8 cellular contexts compared by ENCODE assay signal in the genomic region with DNA sequence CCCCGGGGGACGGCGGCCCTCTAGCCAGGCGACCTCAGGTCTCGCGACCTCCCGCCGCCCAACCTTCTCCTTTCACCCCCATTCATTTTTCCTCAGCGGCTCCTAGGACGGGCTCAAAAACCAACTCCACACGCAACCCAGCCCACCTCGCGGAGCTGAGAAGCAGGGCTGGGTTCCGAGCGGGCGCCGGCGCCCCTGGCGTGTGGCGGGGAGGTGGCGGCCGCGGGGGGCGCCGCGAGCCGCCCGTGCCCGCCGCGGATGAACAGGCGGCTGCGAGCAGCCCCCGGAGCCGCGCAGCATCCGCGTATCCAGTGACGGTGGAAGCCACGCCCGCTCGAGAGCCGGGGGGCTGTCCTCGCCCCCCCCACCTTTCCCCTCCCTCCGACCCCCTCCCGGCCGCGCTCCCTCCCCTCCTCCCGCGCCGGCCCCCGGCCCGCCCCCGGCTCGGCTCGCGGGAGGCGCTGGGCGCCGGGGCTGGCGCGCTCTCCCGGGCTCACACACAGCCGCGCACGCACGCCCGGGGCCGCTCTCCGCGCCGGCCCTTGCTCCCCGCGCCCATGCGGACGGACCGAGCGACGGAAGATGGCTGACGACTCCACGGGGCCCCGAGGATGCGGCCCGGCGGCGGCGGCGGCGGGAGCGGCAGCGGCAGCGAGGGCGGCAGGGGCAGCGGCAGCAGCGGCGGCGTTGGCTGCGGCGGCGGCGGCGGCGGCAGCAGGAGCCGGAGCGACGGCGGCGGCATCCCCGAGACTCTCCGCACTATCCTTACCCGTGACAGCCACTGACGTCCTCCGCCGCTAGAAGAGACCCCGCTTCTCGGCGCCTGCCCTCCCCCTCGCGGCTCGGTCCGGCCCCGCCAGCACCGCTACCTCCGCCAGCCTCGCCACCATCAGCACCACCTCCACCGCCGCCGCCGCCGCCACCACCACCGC. TPM values are rescaled to one million over a fixed set of nuclear protein-coding genes. Genes with fewer than 3 reads are reported as not detected.
DNase-seq lines count a peak whose midpoint lies in the region; ATAC-seq and TF ChIP-seq lines count a peak whose summit lies in the region.

A gene with protein sequence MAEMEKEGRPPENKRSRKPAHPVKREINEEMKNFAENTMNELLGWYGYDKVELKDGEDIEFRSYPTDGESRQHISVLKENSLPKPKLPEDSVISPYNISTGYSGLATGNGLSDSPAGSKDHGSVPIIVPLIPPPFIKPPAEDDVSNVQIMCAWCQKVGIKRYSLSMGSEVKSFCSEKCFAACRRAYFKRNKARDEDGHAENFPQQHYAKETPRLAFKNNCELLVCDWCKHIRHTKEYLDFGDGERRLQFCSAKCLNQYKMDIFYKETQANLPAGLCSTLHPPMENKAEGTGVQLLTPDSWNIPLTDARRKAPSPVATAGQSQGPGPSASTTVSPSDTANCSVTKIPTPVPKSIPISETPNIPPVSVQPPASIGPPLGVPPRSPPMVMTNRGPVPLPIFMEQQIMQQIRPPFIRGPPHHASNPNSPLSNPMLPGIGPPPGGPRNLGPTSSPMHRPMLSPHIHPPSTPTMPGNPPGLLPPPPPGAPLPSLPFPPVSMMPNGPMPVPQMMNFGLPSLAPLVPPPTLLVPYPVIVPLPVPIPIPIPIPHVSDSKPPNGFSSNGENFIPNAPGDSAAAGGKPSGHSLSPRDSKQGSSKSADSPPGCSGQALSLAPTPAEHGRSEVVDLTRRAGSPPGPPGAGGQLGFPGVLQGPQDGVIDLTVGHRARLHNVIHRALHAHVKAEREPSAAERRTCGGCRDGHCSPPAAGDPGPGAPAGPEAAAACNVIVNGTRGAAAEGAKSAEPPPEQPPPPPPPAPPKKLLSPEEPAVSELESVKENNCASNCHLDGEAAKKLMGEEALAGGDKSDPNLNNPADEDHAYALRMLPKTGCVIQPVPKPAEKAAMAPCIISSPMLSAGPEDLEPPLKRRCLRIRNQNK (plus strand): TSS at position 482 of the 932 bp plus-strand sequence. CDS start 500 bp downstream, outside the sequence.

- H3K27ac ChIP-seq in skeletal muscle tissue (ENCODE audit: low read depth, low read length) = peak within 1 kb of the TSS; percentile 84

- POLR2A ChIA-PET in AG04449 (lab: Yijun Ruan, JAX) = interaction anchor here (1.0 kb wide), 1 partner anchor 30 kb away, joined by 3 read pairs; a partner anchor contains a TSS

- H3K4me3 ChIP-seq in AG04449 (ENCODE audit: low read depth, low read length) = peak within 1 kb of the TSS; percentile 63
- H3K4me3 ChIP-seq in cardiac fibroblast (replicated peaks in 1 of 2; ENCODE audit: low read depth in 2 of 2, low read length in 2 of 2) = peak within 1 kb of the TSS; percentile 68 to 83
- peak within 1 kb of the TSS; percentile 86 to 89 (median 87) for H3K4me3 ChIP-seq in skeletal muscle tissue (ENCODE audit: low read length in 3 of 3)

- no peaks in the 10 kb centered on the region for H3K9me3 ChIP-seq in skeletal muscle tissue (ENCODE audit: control insufficient read depth in 3 of 3, low read length in 3 of 3)

- H3K27me3 ChIP-seq in skeletal muscle tissue (ENCODE audit: control insufficient read depth in 3 of 3, insufficient read depth in 3 of 3, low read length in 3 of 3) = no peaks in the 10 kb centered on the region

- CTCF ChIA-PET in AG04449 (lab: Yijun Ruan, JAX) = interaction anchor here (2.2 kb wide), 1 partner anchor 172 kb away, joined by 8 read pairs; no protein-coding TSS in a partner anchor

- H3K9ac ChIP-seq in skeletal muscle tissue (ENCODE audit: low read depth in 1 of 3, low read length in 3 of 3) = peak within 1 kb of the TSS; percentile 82 to 83 (median 83)

- TF ChIP-seq CTCF in AG04449 (IDR thresholded peaks at IDR 0.05; ENCODE audit: insufficient read depth, low read length, missing control alignments) (no peak), cardiac fibroblast (IDR thresholded peaks at IDR 0.05; ENCODE audit: low read depth, low read length) (no peak)

- peak; percentile 57 for ATAC-seq in GM18511 (IDR thresholded peaks at IDR 0.05; ENCODE audit: unreplicated experiment)

- no peaks in the 10 kb centered on the region for H3K36me3 ChIP-seq in skeletal muscle tissue (ENCODE audit: control insufficient read depth in 3 of 3, insufficient read depth in 3 of 3, low read length in 3 of 3)

- peaks cover 24 to 42% (median 30%) of the 10 kb centered on the region in 3 donors for H3K4me1 ChIP-seq in skeletal muscle tissue (ENCODE audit: control insufficient read depth in 3 of 3, insufficient read depth in 3 of 3, low read length in 3 of 3)

- DNase-seq in AG04449 (ENCODE audit: low read depth, low spot score) (no peak), M059J (ENCODE audit: low read depth) (peak; percentile 33), T-helper 22 cell (ENCODE audit: low read depth) (peak; percentile 21), cardiac fibroblast (ENCODE audit: low read depth in 2 of 2) (peak; percentile 38 to 70), iris pigment epithelial cell (ENCODE audit: low read depth) (peak; percentile 28), COLO829 (ENCODE audit: low spot score) (no peak)

RNA-seq across cellular contexts. Expression of the gene that starts here (rescaled TPM):
- total RNA-seq in M059J (2014; rRNA removed; shearing (Covaris generic)) = 1.6 and 2.7 TPM in 2 replicates
- total RNA-seq in skeletal muscle tissue = 20.4 TPM

Comparison
In these comparisons a context has a peak if more than half of its experiments do, and no peak if none do; other contexts are left out.
1. DNase-seq: peak in M059J (single experiment), T-helper 22 cell (single experiment), cardiac fibroblast (2 of 2) and iris pigment epithelial cell (single experiment); none in AG04449 (single experiment) and COLO829 (single experiment).
2. Peak in every context shown above with its lines, with median percentiles within 50 percentile points of each other: H3K4me3 ChIP-seq.